ENCODE assay signal across 31 cellular contexts in the genomic region with DNA sequence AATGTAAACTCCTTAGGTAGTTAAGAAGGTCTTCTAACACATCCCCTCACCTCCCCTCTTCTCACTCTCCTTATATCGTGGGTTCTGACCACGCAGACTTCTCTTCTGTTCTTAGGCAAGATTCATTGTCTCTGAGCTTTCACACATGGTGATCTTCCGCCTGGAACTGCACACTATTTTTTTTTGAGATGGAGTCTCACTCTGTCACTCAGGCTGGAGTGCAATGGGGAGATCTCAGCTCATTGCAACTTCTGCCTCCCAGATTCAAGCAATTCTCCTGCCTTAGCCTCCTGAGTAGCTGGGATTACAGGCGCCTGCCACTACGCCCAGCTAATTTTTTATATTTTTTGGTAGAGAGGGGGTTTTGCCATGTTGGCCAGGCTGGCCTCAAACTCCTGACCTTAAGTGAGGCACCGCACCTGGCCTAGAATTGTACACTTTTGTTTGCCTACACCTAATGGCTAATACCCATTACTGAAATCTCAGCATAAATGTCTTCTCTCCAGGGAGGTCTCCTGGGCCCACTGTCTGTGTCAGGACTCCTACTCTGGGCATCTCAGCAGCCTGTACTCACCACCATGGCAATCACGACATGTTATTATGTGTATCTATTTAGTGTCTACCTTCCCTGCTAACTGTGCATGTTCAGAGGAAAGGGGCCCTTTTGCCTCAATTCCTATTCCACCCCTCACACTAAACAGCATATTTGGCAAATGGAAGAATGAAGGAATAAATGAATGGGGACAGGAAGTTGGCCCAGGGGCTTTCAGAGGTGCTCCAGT.
DNase-seq lines count a peak whose midpoint lies in the region; ATAC-seq, FAIRE-seq and TF ChIP-seq lines count a peak whose summit lies in the region.
"Had no signal": no experiment of that assay in that cellular context is flagged by ENCODE, and none has a peak within 500 bp of the region (broad histone marks: within the 10 kb centered on the region; RNA-seq: fewer than 3 reads in every experiment).

No MANE protein-coding gene starts in this region.

- TF ChIP-seq POLR2A in K562 (conservative IDR thresholded peaks at IDR 0.05): peak; percentile 79

- H3K36me3 ChIP-seq in K562 (ENCODE audit: control insufficient read depth, insufficient read depth, low read length): peaks cover 54% of the 10 kb centered on the region
- no peaks in the 10 kb centered on the region for H3K36me3 ChIP-seq in OCI-LY7 (ENCODE audit: insufficient read depth, low read length)
- H3K36me3 ChIP-seq: BE2C; BLaER1; BLaER1 treated with 17β-estradiol and CSF1 and Interleukin-3, amounts not matched to agents 10 nM and 100 nM had no signal

- TF ChIP-seq EP300 in K562 (IDR thresholded peaks at IDR 0.05; ENCODE audit: low read length): no peak

- H3K79me2 ChIP-seq in K562 (ENCODE audit: control insufficient read depth, insufficient read depth, low read length): peaks cover 4% of the 10 kb centered on the region
- no peaks in the 10 kb centered on the region for H3K79me2 ChIP-seq in OCI-LY7 (ENCODE audit: insufficient read depth, low read depth, low read length)

- no peak overlapping the region for H3K27ac ChIP-seq in K562 (ENCODE audit: extremely low read depth, low read depth, low read length)
- no peak overlapping the region for H3K27ac ChIP-seq in OCI-LY7 (ENCODE audit: low read depth, low read length, poor library complexity, severe bottlenecking)
- H3K27ac ChIP-seq: 22Rv1; A549; BLaER1; BLaER1 treated with 17β-estradiol and CSF1 and Interleukin-3, amounts not matched to agents 10 nM and 100 nM; C4-2B had no signal

- H3K4me3 ChIP-seq in K562 (no peak overlapping the region), OCI-LY7 (ENCODE audit: low read depth, low read length, poor library complexity, severe bottlenecking) (no peak overlapping the region)
- H3K4me3 ChIP-seq: A549; BLaER1; BLaER1 treated with 17β-estradiol and CSF1 and Interleukin-3, amounts not matched to agents 10 nM and 100 nM had no signal

- WGBS in K562 (ENCODE audit: insufficient coverage, low coverage, missing lambda C conversion rate): 88% methylated on average over 7 of the region's 7 CpGs

- H3K9me1 ChIP-seq in K562 (ENCODE audit: control insufficient read depth, insufficient read depth, low read length): no peaks in the 10 kb centered on the region

- intact Hi-C loops in K562 (cut with micrococcal nuclease): no loop called here
- intact Hi-C loops in OCI-LY7 (cut with micrococcal nuclease; ENCODE audit: unreplicated experiment): no loop called here

- in situ Hi-C loops in K562 (cut with MboI): no loop called here

- H3K9ac ChIP-seq in K562 (ENCODE audit: insufficient read depth in 1 of 2, low read depth in 2 of 2, low read length in 2 of 2): no peak overlapping the region
- H3K9ac ChIP-seq: BLaER1; BLaER1 treated with 17β-estradiol and CSF1 and Interleukin-3, amounts not matched to agents 10 nM and 100 nM had no signal

- FAIRE-seq in K562 (lab: Jason Lieb, UNC): no peak
- FAIRE-seq: A204.1, A549, D721Med had no signal

- CTCF ChIA-PET in K562 (lab: Yijun Ruan, JAX; ENCODE audit: low intra/inter-chr PET ratio) (no interaction called here), OCI-LY7 (lab: Charles Lee; ENCODE audit: unreplicated experiment) (no interaction called here)

- H4K20me1 ChIP-seq in K562 (replicated peaks; ENCODE audit: control insufficient read depth, insufficient read depth, low read length): no peaks in the 10 kb centered on the region
- H4K20me1 ChIP-seq in OCI-LY7 (ENCODE audit: insufficient read depth, low read length): no peaks in the 10 kb centered on the region
- H4K20me1 ChIP-seq: BLaER1; BLaER1 treated with 17β-estradiol and CSF1 and Interleukin-3, amounts not matched to agents 10 nM and 100 nM had no signal

- POLR2A ChIA-PET in K562 (lab: Yijun Ruan, JAX) (interaction anchor here (0.6 to 2.2 kb wide), 2 partner anchors 8 to 508 kb away, joined by 3 to 9 read pairs; no protein-coding TSS in a partner anchor), OCI-LY7 (lab: Charles Lee) (no interaction called here)

- TF ChIP-seq CTCF in K562 (IDR thresholded peaks at IDR 0.05 in 2 of 3, conservative IDR thresholded peaks at IDR 0.05 in 1 of 3; ENCODE audit: insufficient read depth in 2 of 3, low read depth in 1 of 3, low read length in 3 of 3) (no peak), OCI-LY7 (conservative IDR thresholded peaks at IDR 0.05; ENCODE audit: low read length) (no peak)

- H2AFZ ChIP-seq in K562 (ENCODE audit: low read depth, low read length) (no peak overlapping the region), OCI-LY7 (ENCODE audit: low read length) (no peak overlapping the region)

- no peaks in the 10 kb centered on the region for H3K27me3 ChIP-seq in K562 (ENCODE audit: control insufficient read depth in 2 of 2, insufficient read depth in 2 of 2, low read length in 2 of 2)
- H3K27me3 ChIP-seq: BLaER1; BLaER1 treated with 17β-estradiol and CSF1 and Interleukin-3, amounts not matched to agents 10 nM and 100 nM had no signal

- no peak for TF ChIP-seq RAD21 in K562 (CRISPR knock-in tag; conservative IDR thresholded peaks at IDR 0.05 in 1 of 2, IDR thresholded peaks at IDR 0.05 in 1 of 2)

- DNase-seq in RPMI8226: peak; percentile 50
- DNase-seq in K562 (ENCODE audit: extremely low read depth in 1 of 4, low spot score in 3 of 4): no peak
- DNase-seq in OCI-LY7 (ENCODE audit: low spot score): no peak
- DNase-seq: 8988T; ACHN; AML-193; BE2C; C1 segment of cervical spinal cord; Caco-2; Calu3; CD4-positive, alpha-beta memory T cell; CD4-positive, alpha-beta T cell; CD4-positive, CD25-positive, alpha-beta regulatory T cell; CD8-positive, alpha-beta memory T cell; CD8-positive, alpha-beta T cell; COR-L47; DMS 273 treated with DMSO at 0.1 percent for 48 hours; DMS153; DMS53; DMS79; DMS79 treated with DMSO at 0.1 percent for 48 hours; DND-41; EL had no signal

- H3K9me3 ChIP-seq in K562 (replicated peaks; ENCODE audit: control insufficient read depth, insufficient read depth, low read depth, low read length): no peaks in the 10 kb centered on the region
- H3K9me3 ChIP-seq in OCI-LY7 (ENCODE audit: low read length): no peaks in the 10 kb centered on the region
- H3K9me3 ChIP-seq: A549, BE2C, Caco-2 had no signal

- H3K4me2 ChIP-seq in K562 (ENCODE audit: insufficient read depth, low read length) (no peak overlapping the region), OCI-LY7 (ENCODE audit: low read length) (no peak overlapping the region)
- H3K4me2 ChIP-seq: A549; BLaER1; BLaER1 treated with 17β-estradiol and CSF1 and Interleukin-3, amounts not matched to agents 10 nM and 100 nM had no signal

- H3K4me1 ChIP-seq in K562 (replicated peaks in 1 of 2; ENCODE audit: control insufficient read depth in 2 of 2, insufficient read depth in 2 of 2, low read length in 2 of 2) (peaks cover under 1 to 17% of the 10 kb centered on the region in 2 experiments; a peak in 3 of 5 replicates), OCI-LY7 (ENCODE audit: insufficient read depth, low read length, poor library complexity, severe bottlenecking) (no peaks in the 10 kb centered on the region)
- H3K4me1 ChIP-seq: A549; BE2C; BLaER1; BLaER1 treated with 17β-estradiol and CSF1 and Interleukin-3, amounts not matched to agents 10 nM and 100 nM; Caco-2 had no signal

- H3K9me2 ChIP-seq in OCI-LY7 (ENCODE audit: insufficient read depth, low read length): no peaks in the 10 kb centered on the region

- ATAC-seq in K562: 0 out of 3 replicates have a peak, but pooled peaks have one; percentile 0
- ATAC-seq in HG03439 (IDR thresholded peaks at IDR 0.05; ENCODE audit: unreplicated experiment): no peak
- ATAC-seq: A549; CD8-positive, alpha-beta T cell had no signal

- no TSS peak for BruUV-seq in K562 (replicated peaks; lab: Mats Ljungman, UMichigan)
- no TSS peak for BruUV-seq in OCI-LY7 (replicated peaks; lab: Mats Ljungman, UMichigan)

TF ChIP-seq in K562, 482 proteins besides CTCF, POLR2A, EP300 and RAD21 (continues in another document):
- TF ChIP-seq NR2C1 (IDR thresholded peaks at IDR 0.05) (no peak), NR2C1 (tag; IDR thresholded peaks at IDR 0.05) (no peak), TCFL5 (CRISPR knock-in tag; conservative IDR thresholded peaks at IDR 0.05) (no peak), TEAD4 (IDR thresholded peaks at IDR 0.05; ENCODE audit: low read length) (no peak; the same call in 1 of the 2 replicates), TEAD4 (CRISPR knock-in tag; IDR thresholded peaks at IDR 0.05; ENCODE audit: borderline replicate concordance) (no peak), RBM22 (IDR thresholded peaks at IDR 0.05; ENCODE audit: low read depth, low read length, poor library complexity, severe bottlenecking) (peak; percentile 25), ZNF77 (CRISPR knock-in tag; IDR thresholded peaks at IDR 0.05) (no peak), ZBED1 (IDR thresholded peaks at IDR 0.05) (0 out of 2 replicates have a peak, but pooled peaks have one; percentile 42), TCF3 (CRISPR knock-in tag; IDR thresholded peaks at IDR 0.05) (no peak), ZBTB17 (CRISPR knock-in tag; IDR thresholded peaks at IDR 0.05) (peak; percentile 61; the same call in 1 of the 2 replicates), BCL6 (CRISPR knock-in tag; IDR thresholded peaks at IDR 0.05) (no peak), JUNB (CRISPR knock-in tag; conservative IDR thresholded peaks at IDR 0.05) (no peak), TBP (optimal IDR thresholded peaks at IDR 0.05; ENCODE audit: low read depth, low read length) (no peak)
